ENCODE assay signal across 25 cellular contexts in genomic region chr14:46008348-46008747, GRCh38.
"Had no signal": no experiment of that assay in that cellular context is flagged by ENCODE, and none has a peak within 500 bp of the region (broad histone marks: within the 10 kb centered on the region; RNA-seq: fewer than 3 reads in every experiment).

No MANE protein-coding gene starts in this region.

- H3K4me2 ChIP-seq: neural progenitor cell had no signal

- H3K79me2 ChIP-seq: parathyroid adenoma had no signal

- H3K27ac ChIP-seq: neural progenitor cell, ovary, parathyroid adenoma, psoas muscle, right lobe of liver, sigmoid colon, stomach, thoracic aorta, thyroid gland, tibial nerve, upper lobe of left lung, uterus had no signal

- H3K4me3 ChIP-seq: neural progenitor cell, ovary, psoas muscle, right lobe of liver, sigmoid colon, stomach, thoracic aorta, thyroid gland, tibial nerve, upper lobe of left lung, uterus had no signal

- H3K9me3 ChIP-seq: ovary, psoas muscle, right lobe of liver, thoracic aorta, thyroid gland, uterus had no signal

- H3K9ac ChIP-seq: neural progenitor cell, parathyroid adenoma had no signal

- DNase-seq: natural killer cell; occipital lobe; ovary; posterior cingulate gyrus; psoas muscle; right cardiac atrium; right lobe of liver; sigmoid colon; small intestine; stimulated activated CD4-positive, alpha-beta T cell treated with anti-CD3 and anti-CD28 coated beads, Interleukin-15, amount 100 ng/mL, for 24 hours; stimulated activated CD4-positive, alpha-beta T cell treated with anti-CD3 and anti-CD28 coated beads, Interleukin-2, amount 100 ng/mL, for 24 hours; stimulated activated CD4-positive, alpha-beta T cell treated with anti-CD3 and anti-CD28 coated beads, Interleukin-2, amount 100 ng/mL, for 48 hours; stimulated activated CD4-positive, alpha-beta T cell treated with anti-CD3 and anti-CD28 coated beads, Interleukin-4, amount 100 ng/mL, for 24 hours; stimulated activated naive B cell treated with anti-CD40 and anti-IgM and Interleukin-4, amounts not matched to agents 10 μg/mL and 1 μg/mL and 100 μg/mL, for 72 hours; stimulated activated naive CD4-positive, alpha-beta T cell treated with Interleukin-2 at 50 U/mL for 16 hours; stomach; thyroid gland; trophoblast cell; upper lobe of left lung; uterus had no signal

- H3K36me3 ChIP-seq: neural progenitor cell, ovary, right lobe of liver, sigmoid colon, stomach, thoracic aorta, thyroid gland, tibial nerve, upper lobe of left lung, uterus had no signal

- FAIRE-seq: small intestine had no signal

- H3K4me1 ChIP-seq: parathyroid adenoma, psoas muscle, right lobe of liver, sigmoid colon, stomach, thyroid gland, tibial nerve, upper lobe of left lung, uterus had no signal

- ATAC-seq: natural killer cell; psoas muscle; right cardiac atrium; right lobe of liver; stimulated activated effector memory CD8-positive, alpha-beta T cell treated with anti-CD3 and anti-CD28 coated beads, Interleukin-12 subunit alpha, Interleukin-12 subunit beta, amount 100 ng/mL, for 72 hours; stimulated activated naive B cell treated with anti-CD40 and anti-IgM and Interleukin-4, amounts not matched to agents 10 μg/mL and 1 μg/mL and 100 μg/mL, for 72 hours had no signal

- H2AFZ ChIP-seq: neural progenitor cell, parathyroid adenoma had no signal

- H3K27me3 ChIP-seq: neural progenitor cell, ovary, right lobe of liver, sigmoid colon, stomach, thyroid gland, tibial nerve, upper lobe of left lung, uterus had no signal
